Comparison of ENCODE assay signal across 22 cellular contexts in genomic region chr7:140685407-140686087, GRCh38. TPM values are rescaled to one million over a fixed set of nuclear protein-coding genes. Genes with fewer than 3 reads are reported as not detected.
A peak's percentile ranks its signal among the peaks of the same experiment; 100 is the strongest.
DNase-seq lines count a peak whose midpoint lies in the region; TF ChIP-seq lines count a peak whose summit lies in the region.
"Had no signal": no experiment of that assay in that cellular context is flagged by ENCODE, and none has a peak within 500 bp of the region (broad histone marks: within the 10 kb centered on the region; RNA-seq: fewer than 3 reads in every experiment).

No MANE protein-coding gene starts in this region.

- H3K4me3 Mint-ChIP-seq in activated CD4-positive, alpha-beta memory T cell treated with anti-CD3 and anti-CD28 coated beads, Interleukin-2, amount 10 ng/mL, durations not matched to agents 7 days and 5 days: no peak overlapping the region
- H3K4me3 Mint-ChIP-seq in activated CD4-positive, alpha-beta memory T cell treated with anti-CD3 and anti-CD28 coated beads for 36 hours: no peak overlapping the region
- H3K4me3 Mint-ChIP-seq in endothelial cell (ENCODE audit: unreplicated experiment): no peak overlapping the region
- H3K4me3 Mint-ChIP-seq: CD14-positive monocyte; CD8-positive, alpha-beta memory T cell had no signal

- H3K4me1 Mint-ChIP-seq in activated CD4-positive, alpha-beta memory T cell treated with anti-CD3 and anti-CD28 coated beads, Interleukin-2, amount 10 ng/mL, durations not matched to agents 7 days and 5 days: no peaks in the 10 kb centered on the region
- H3K4me1 Mint-ChIP-seq in activated CD4-positive, alpha-beta memory T cell treated with anti-CD3 and anti-CD28 coated beads for 36 hours (ENCODE audit: low read depth): no peaks in the 10 kb centered on the region
- peaks cover 34% of the 10 kb centered on the region for H3K4me1 Mint-ChIP-seq in endothelial cell (ENCODE audit: unreplicated experiment)
- H3K4me1 Mint-ChIP-seq: CD14-positive monocyte; CD8-positive, alpha-beta memory T cell had no signal

- peaks cover 32% of the 10 kb centered on the region for H3K36me3 Mint-ChIP-seq in activated CD4-positive, alpha-beta memory T cell treated with anti-CD3 and anti-CD28 coated beads, Interleukin-2, amount 10 ng/mL, durations not matched to agents 7 days and 5 days (ENCODE audit: low read depth)
- peaks cover 21% of the 10 kb centered on the region for H3K36me3 Mint-ChIP-seq in activated CD4-positive, alpha-beta memory T cell treated with anti-CD3 and anti-CD28 coated beads for 36 hours
- H3K36me3 Mint-ChIP-seq in endothelial cell (ENCODE audit: low read depth, unreplicated experiment): peaks cover 28% of the 10 kb centered on the region

- CTCF ChIA-PET in activated CD4-positive, alpha-beta memory T cell treated with anti-CD3 and anti-CD28 coated beads, Interleukin-2, amount 10 ng/mL, durations not matched to agents 7 days and 5 days (lab: Charles Lee): no interaction called here
- CTCF ChIA-PET in activated CD4-positive, alpha-beta memory T cell treated with anti-CD3 and anti-CD28 coated beads for 36 hours (lab: Charles Lee): interaction anchor here (1.5 kb wide), 1 partner anchor 167 kb away, joined by 3 read pairs; no protein-coding TSS in a partner anchor

- H3K27me3 Mint-ChIP-seq in activated CD4-positive, alpha-beta memory T cell treated with anti-CD3 and anti-CD28 coated beads, Interleukin-2, amount 10 ng/mL, durations not matched to agents 7 days and 5 days: no peaks in the 10 kb centered on the region
- H3K27me3 Mint-ChIP-seq in activated CD4-positive, alpha-beta memory T cell treated with anti-CD3 and anti-CD28 coated beads for 36 hours: no peaks in the 10 kb centered on the region
- H3K27me3 Mint-ChIP-seq in endothelial cell (ENCODE audit: unreplicated experiment): peaks cover 6% of the 10 kb centered on the region
- H3K27me3 Mint-ChIP-seq: CD8-positive, alpha-beta memory T cell had no signal

- H3K27ac Mint-ChIP-seq in activated CD4-positive, alpha-beta memory T cell treated with anti-CD3 and anti-CD28 coated beads, Interleukin-2, amount 10 ng/mL, durations not matched to agents 7 days and 5 days: no peak overlapping the region
- H3K27ac Mint-ChIP-seq in activated CD4-positive, alpha-beta memory T cell treated with anti-CD3 and anti-CD28 coated beads for 36 hours: no peak overlapping the region
- peak overlapping the region; percentile 57 for H3K27ac Mint-ChIP-seq in endothelial cell (ENCODE audit: unreplicated experiment)

- TF ChIP-seq CTCF in GM13976 (IDR thresholded peaks at IDR 0.05; ENCODE audit: borderline replicate concordance, control extremely low read depth, extremely low read depth, insufficient read depth, missing control alignments) (no peak), endothelial cell (IDR thresholded peaks at IDR 0.05; ENCODE audit: unreplicated experiment) (no peak)

- POLR2A ChIA-PET in activated CD4-positive, alpha-beta memory T cell treated with anti-CD3 and anti-CD28 coated beads, Interleukin-2, amount 10 ng/mL, durations not matched to agents 7 days and 5 days (lab: Charles Lee): interaction anchor here (1.0 kb wide), 1 partner anchor 10 kb away, joined by 3 read pairs; no protein-coding TSS in a partner anchor
- POLR2A ChIA-PET in activated CD4-positive, alpha-beta memory T cell treated with anti-CD3 and anti-CD28 coated beads for 36 hours (lab: Charles Lee): no interaction called here

- in situ Hi-C loops in GM13976 (cut with MboI; ENCODE audit: low sequenced_read_pairs, unreplicated experiment): no loop called here
- in situ Hi-C loops in ACHN (cut with HindIII; ENCODE audit: low pct_ligation_motif_present, low pct_unique_long_range_greater_than_20kb, low sequenced_read_pairs): no loop called here

- H3K9me3 Mint-ChIP-seq in activated CD4-positive, alpha-beta memory T cell treated with anti-CD3 and anti-CD28 coated beads, Interleukin-2, amount 10 ng/mL, durations not matched to agents 7 days and 5 days: no peaks in the 10 kb centered on the region
- no peaks in the 10 kb centered on the region for H3K9me3 Mint-ChIP-seq in activated CD4-positive, alpha-beta memory T cell treated with anti-CD3 and anti-CD28 coated beads for 36 hours
- no peaks in the 10 kb centered on the region for H3K9me3 Mint-ChIP-seq in endothelial cell (ENCODE audit: unreplicated experiment)

- intact Hi-C loops in activated CD4-positive, alpha-beta memory T cell treated with anti-CD3 and anti-CD28 coated beads for 36 hours (cut with micrococcal nuclease): no loop called here

- DNase-seq in activated CD4-positive, alpha-beta memory T cell treated with anti-CD3 and anti-CD28 coated beads, Interleukin-2, amount 10 ng/mL, durations not matched to agents 7 days and 5 days: peak; percentile 11
- no peak for DNase-seq in activated CD4-positive, alpha-beta memory T cell treated with anti-CD3 and anti-CD28 coated beads for 36 hours
- DNase-seq in GM13976 (ENCODE audit: low spot score) (peak; percentile 9), endothelial cell (ENCODE audit: low spot score) (no peak), mesenteric fat pad (ENCODE audit: low spot score) (peak; percentile 81), kidney tubule cell (ENCODE audit: low spot score) (no peak), iPS-NIHi11 (ENCODE audit: low spot score) (no peak), ACHN (no peak)
- DNase-seq: BE2C; CD8-positive, alpha-beta memory T cell; DMS79 treated with DMSO at 0.1 percent for 48 hours; GF-D8; Kasumi-1; MV-4-11; NCI-H1105; NCI-H1436 treated with DMSO at 0.1 percent for 48 hours; NCI-H187 treated with DMSO at 0.1 percent for 48 hours; NCI-H524 treated with DMSO at 0.1 percent for 48 hours; NCI-H774; SIG-M5 had no signal

RNA-seq across cellular contexts. Expression of gene NDUFB2, which starts 11.0 kb away (rescaled TPM):
- total RNA-seq in activated CD4-positive, alpha-beta memory T cell treated with anti-CD3 and anti-CD28 coated beads, Interleukin-2, amount 10 ng/mL, durations not matched to agents 7 days and 5 days: 100 to 1,000 TPM; 155 to 156 TPM
- total RNA-seq in activated CD4-positive, alpha-beta memory T cell treated with anti-CD3 and anti-CD28 coated beads for 36 hours: 100 to 1,000 TPM; 171 to 183 TPM
- total RNA-seq in endothelial cell (ENCODE audit: unreplicated experiment): 326 TPM
- total RNA-seq in mesenteric fat pad: 202 TPM

RNA-seq across cellular contexts. Expression of gene ADCK2, which starts 12.8 kb away (rescaled TPM):
- total RNA-seq in activated CD4-positive, alpha-beta memory T cell treated with anti-CD3 and anti-CD28 coated beads, Interleukin-2, amount 10 ng/mL, durations not matched to agents 7 days and 5 days: 10 to 100 TPM; 23.4 to 23.9 TPM
- 10 to 100 TPM; 24.2 to 24.4 TPM for total RNA-seq in activated CD4-positive, alpha-beta memory T cell treated with anti-CD3 and anti-CD28 coated beads for 36 hours
- total RNA-seq in endothelial cell (ENCODE audit: unreplicated experiment) (37.6 TPM), mesenteric fat pad (13.3 TPM)

RNA-seq across cellular contexts. Expression of gene DENND2A, which starts 44.9 kb away (rescaled TPM):
- total RNA-seq in activated CD4-positive, alpha-beta memory T cell treated with anti-CD3 and anti-CD28 coated beads, Interleukin-2, amount 10 ng/mL, durations not matched to agents 7 days and 5 days: not detected
- total RNA-seq in activated CD4-positive, alpha-beta memory T cell treated with anti-CD3 and anti-CD28 coated beads for 36 hours: not detected
- 41.0 TPM for total RNA-seq in endothelial cell (ENCODE audit: unreplicated experiment)
- total RNA-seq in mesenteric fat pad: 24.6 TPM
- total RNA-seq: CD8-positive, alpha-beta memory T cell; K562 had no signal

Comparison
In these comparisons a context has a peak if more than half of its experiments do, and no peak if none do; other contexts are left out.
1. DNase-seq: peak in activated CD4-positive, alpha-beta memory T cell treated with anti-CD3 and anti-CD28 coated beads, Interleukin-2, amount 10 ng/mL, durations not matched to agents 7 days and 5 days (single experiment), GM13976 (single experiment) and mesenteric fat pad (single experiment); none in activated CD4-positive, alpha-beta memory T cell treated with anti-CD3 and anti-CD28 coated beads for 36 hours (single experiment), endothelial cell (single experiment), kidney tubule cell (single experiment), iPS-NIHi11 (single experiment) and ACHN (single experiment).
2. RNA of gene DENND2A, which starts 44.9 kb away (total RNA-seq): 41.0 TPM in endothelial cell (single experiment) and 24.6 TPM in mesenteric fat pad (single experiment); not detected in activated CD4-positive, alpha-beta memory T cell treated with anti-CD3 and anti-CD28 coated beads, Interleukin-2, amount 10 ng/mL, durations not matched to agents 7 days and 5 days and not detected in activated CD4-positive, alpha-beta memory T cell treated with anti-CD3 and anti-CD28 coated beads for 36 hours; every median in the first group is over 10 times any median in the second.